ENCODE assay signal across 20 cellular contexts in the genomic region with DNA sequence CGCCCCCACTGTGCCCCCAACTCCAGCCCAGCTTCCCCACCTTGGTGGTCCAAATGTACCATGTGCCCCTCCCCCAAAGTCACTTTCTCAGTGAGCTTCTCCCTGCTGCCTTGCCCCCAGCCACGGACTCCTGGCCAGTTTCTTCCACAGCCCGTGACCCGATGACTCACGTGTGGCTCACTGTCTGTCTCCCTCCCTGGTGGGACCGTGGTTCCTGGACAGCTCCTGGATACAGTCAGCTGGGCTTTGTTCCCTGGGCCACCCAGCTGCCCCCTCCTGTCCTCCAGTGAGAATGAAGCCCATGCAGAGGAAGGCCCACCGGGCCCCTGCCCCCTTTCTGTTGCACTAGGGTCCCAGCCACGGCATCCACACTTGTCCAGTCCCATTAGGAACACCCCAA. TPM values are rescaled to one million over a fixed set of nuclear protein-coding genes. Genes with fewer than 3 reads are reported as not detected.
DNase-seq lines count a peak whose midpoint lies in the region; ATAC-seq and TF ChIP-seq lines count a peak whose summit lies in the region.
"Had no signal": no experiment of that assay in that cellular context is flagged by ENCODE, and none has a peak within 500 bp of the region (broad histone marks: within the 10 kb centered on the region; RNA-seq: fewer than 3 reads in every experiment).

No MANE protein-coding gene starts in this region.

- H3K36me3 ChIP-seq in GM23248 (ENCODE audit: low read depth) (no peaks in the 10 kb centered on the region), spleen (no peaks in the 10 kb centered on the region)
- H3K36me3 ChIP-seq: upper lobe of right lung had no signal

- H3K4me3 ChIP-seq in GM23248 (no peak overlapping the region), spleen (no peak overlapping the region)
- H3K4me3 ChIP-seq: upper lobe of right lung had no signal

- H3K27me3 ChIP-seq in GM23248 (replicated peaks; ENCODE audit: insufficient read depth): peaks cover 15% of the 10 kb centered on the region; the same call in 1 of the 2 replicates
- H3K27me3 ChIP-seq in spleen (replicated peaks in 1 of 7): peaks cover 3 to 22% (median 18%) of the 10 kb centered on the region in 7 donors

- H3K4me3 Mint-ChIP-seq in central memory CD8-positive, alpha-beta T cell: no peak overlapping the region
- H3K4me3 Mint-ChIP-seq: brain, T-cell had no signal

- no peak overlapping the region for H2AFZ ChIP-seq in GM23248

- H3K4me1 ChIP-seq in GM23248 (ENCODE audit: insufficient read depth): no peaks in the 10 kb centered on the region
- peaks cover 0 to 13% (median 0%) of the 10 kb centered on the region in 6 donors for H3K4me1 ChIP-seq in spleen
- H3K4me1 ChIP-seq: upper lobe of right lung had no signal

- DNase-seq in GM23248: peak; percentile 71
- no peak for DNase-seq in central memory CD8-positive, alpha-beta T cell (ENCODE audit: low spot score in 2 of 2)
- DNase-seq in kidney tubule cell (ENCODE audit: low spot score): peak; percentile 19
- peak; percentile 64 for DNase-seq in spleen
- DNase-seq in NCI-H2107 (lab: John Stamatoyannopoulos, UW): no peak
- no peak for DNase-seq in putamen (ENCODE audit: low spot score)
- DNase-seq: activated CD4-positive, alpha-beta T cell treated with anti-CD3 and anti-CD28 coated beads, Interleukin-2, amount 50 U/mL, for 48 hours; activated effector memory CD4-positive, alpha-beta T cell treated with anti-CD3 and anti-CD28 coated beads, Interleukin-2, amount 50 U/mL, for 16 hours; DND-41; effector CD8-positive, alpha-beta T cell; NCI-H1417 treated with DMSO at 0.1 percent for 48 hours; NCI-H2081 treated with DMSO at 0.1 percent for 48 hours; retina; RPMI8226; stimulated activated CD4-positive, alpha-beta T cell treated with anti-CD3 and anti-CD28 coated beads, Interleukin-2, amount 100 ng/mL, for 48 hours; T-cell; upper lobe of right lung had no signal

- H3K27ac ChIP-seq in GM23248 (no peak overlapping the region), spleen (no peak overlapping the region)
- H3K27ac ChIP-seq: HL-60, upper lobe of right lung had no signal

- in situ Hi-C loops in GM23248 (cut with MboI): no loop called here

- H3K79me2 ChIP-seq in GM23248 (ENCODE audit: insufficient read depth): no peaks in the 10 kb centered on the region

- WGBS in GM23248 (ENCODE audit: low coverage in 1 of 2, low lambda C conversion rate in 2 of 2, missing lambda C conversion rate in 2 of 2), 2 experiments: 40 to 42% methylated on average over 7 to 8 of the region's 8 CpGs
- 82 to 91% (median 86%) methylated on average over 8 of the region's 8 CpGs for WGBS in spleen, 5 donors

- no peaks in the 10 kb centered on the region for H3K9me2 ChIP-seq in GM23248 (ENCODE audit: insufficient read depth)

- TF ChIP-seq POLR2A in spleen (IDR thresholded peaks at IDR 0.05): no peak

- intact Hi-C loops in spleen (cut with DNase I; ENCODE audit: low total_unique reads): no loop called here

- no peak for ATAC-seq in central memory CD8-positive, alpha-beta T cell (replicated peaks; ENCODE audit: extremely low read depth, poor library complexity, severe bottlenecking)
- no peak for ATAC-seq in GM19452 (IDR thresholded peaks at IDR 0.05; ENCODE audit: unreplicated experiment)
- ATAC-seq: T-cell, upper lobe of right lung had no signal

- H3K9ac ChIP-seq in GM23248: no peak overlapping the region

- peaks cover 5% of the 10 kb centered on the region for H3K27me3 Mint-ChIP-seq in central memory CD8-positive, alpha-beta T cell
- H3K27me3 Mint-ChIP-seq: brain had no signal

- peak overlapping the region; percentile 54 for H3K27ac Mint-ChIP-seq in central memory CD8-positive, alpha-beta T cell (ENCODE audit: low read depth)
- H3K27ac Mint-ChIP-seq: T-cell had no signal

- no peak for TF ChIP-seq CTCF in spleen (IDR thresholded peaks at IDR 0.05 in 8 of 11, conservative IDR thresholded peaks at IDR 0.05 in 3 of 11)

- H3F3A ChIP-seq in GM23248 (ENCODE audit: insufficient read depth): no peaks in the 10 kb centered on the region

- H4K20me1 ChIP-seq in GM23248 (ENCODE audit: insufficient read depth): no peaks in the 10 kb centered on the region

- peaks cover 4% of the 10 kb centered on the region for H3K36me3 Mint-ChIP-seq in central memory CD8-positive, alpha-beta T cell (ENCODE audit: insufficient read depth)
- H3K36me3 Mint-ChIP-seq: brain, T-cell had no signal

- no peaks in the 10 kb centered on the region for H3K9me3 ChIP-seq in GM23248 (ENCODE audit: low read depth)
- no peaks in the 10 kb centered on the region for H3K9me3 ChIP-seq in spleen
- H3K9me3 ChIP-seq: upper lobe of right lung had no signal

- no peak overlapping the region for H3K4me2 ChIP-seq in GM23248 (ENCODE audit: unreplicated experiment)

- no peaks in the 10 kb centered on the region for H3K4me1 Mint-ChIP-seq in central memory CD8-positive, alpha-beta T cell
- H3K4me1 Mint-ChIP-seq: brain, T-cell had no signal

- peaks cover 8% of the 10 kb centered on the region for H3K9me3 Mint-ChIP-seq in central memory CD8-positive, alpha-beta T cell
- H3K9me3 Mint-ChIP-seq: T-cell had no signal

RNA-seq across cellular contexts. Expression of gene CTDP1, which starts 45.0 kb away (rescaled TPM):
- total RNA-seq in GM23248 (2014; rRNA removed; shearing (Covaris generic)): 21.1 and 26.0 TPM in 2 replicates
- polyA plus RNA-seq in GM23248 (2016; fragmentation: Nextera tagmentation; extraction: Ambion mirVana): 6.7 and 7.6 TPM in 2 replicates
- 10 to 100 TPM; 24.5 to 54.6 (median 30.5) TPM for total RNA-seq in spleen
- polyA plus RNA-seq in spleen: 10 to 100 TPM; 13.6 to 20.8 (median 18.0) TPM

Comparison
In these comparisons a context has a peak if more than half of its experiments do, and no peak if none do; other contexts are left out.
1. DNase-seq: peak in GM23248 (single experiment), kidney tubule cell (single experiment) and spleen (single experiment); none in central memory CD8-positive, alpha-beta T cell (0 of 2), NCI-H2107 (single experiment) and putamen (single experiment).